In genomic region chr2:237427807-237428506, GRCh38 we compare ENCODE assay signal across 10 cellular contexts. TPM values are rescaled to one million over a fixed set of nuclear protein-coding genes. Genes with fewer than 3 reads are reported as not detected.
A peak's percentile ranks its signal among the peaks of the same experiment; 100 is the strongest.
DNase-seq lines count a peak whose midpoint lies in the region; ATAC-seq, FAIRE-seq and TF ChIP-seq lines count a peak whose summit lies in the region.
"Had no signal": no experiment of that assay in that cellular context is flagged by ENCODE, and none has a peak within 500 bp of the region (broad histone marks: within the 10 kb centered on the region; RNA-seq: fewer than 3 reads in every experiment).

No MANE protein-coding gene starts in this region.

- H3K9ac ChIP-seq in GM12878 (ENCODE audit: control insufficient read depth, insufficient read depth, low read length) = no peak overlapping the region

- DNase-seq in activated CD4-positive, alpha-beta T cell treated with anti-CD3 and anti-CD28 coated beads, Interleukin-2, amount 50 U/mL, for 1 hour = peak; percentile 38
- peak; percentile 35 for DNase-seq in GM12878 (ENCODE audit: low read depth, low spot score)
- peak; percentile 65 for DNase-seq in stimulated activated CD8-positive, alpha-beta memory T cell treated with anti-CD3 and anti-CD28 coated beads, Interleukin-4, amount 100 ng/mL, for 24 hours (ENCODE audit: low read depth)
- no peak for DNase-seq in nucleus accumbens (lab: John Stamatoyannopoulos, UW)
- no peak for DNase-seq in occipital lobe (lab: John Stamatoyannopoulos, UW)
- no peak for DNase-seq in NCI-H2029 (lab: John Stamatoyannopoulos, UW)
- DNase-seq: trophoblast cell had no signal

- no peak for TF ChIP-seq CTCF in GM12878 (IDR thresholded peaks at IDR 0.05 in 2 of 3, conservative IDR thresholded peaks at IDR 0.05 in 1 of 3; ENCODE audit: control insufficient read depth in 2 of 3, extremely low read depth in 1 of 3, insufficient read depth in 1 of 3, low read depth in 3 of 3, low read length in 3 of 3)

- no peaks in the 10 kb centered on the region for H3K79me2 ChIP-seq in GM12878 (ENCODE audit: control insufficient read depth, insufficient read depth, low read length)

- CTCF ChIA-PET in GM12878 (lab: Yijun Ruan, JAX) = interaction anchor here (1.3 kb wide), 1 partner anchor 48 kb away, joined by 3 read pairs; no protein-coding TSS in a partner anchor

- H3K4me1 ChIP-seq in GM12878 (ENCODE audit: control insufficient read depth, insufficient read depth, low read length) = peaks cover 16% of the 10 kb centered on the region

- intact Hi-C loops in GM12878 (cut with micrococcal nuclease; ENCODE audit: unreplicated experiment) = no loop called here

- no peak for FAIRE-seq in GM12878 (lab: Jason Lieb, UNC)

- TF ChIP-seq POLR2A in GM12878 (IDR thresholded peaks at IDR 0.05; ENCODE audit: low read depth, low read length) = no peak

- H2AFZ ChIP-seq in GM12878 (ENCODE audit: control insufficient read depth, low read depth, low read length) = no peak overlapping the region

- in situ Hi-C loops in GM12878 (cut with MboI) = no loop called here

- POLR2A ChIA-PET in GM12878 (lab: Charles Lee) = no interaction called here

- no peak overlapping the region for H3K27ac ChIP-seq in GM12878 (ENCODE audit: control insufficient read depth, insufficient read depth)
- H3K27ac ChIP-seq: neutrophil had no signal

- H3K9me3 ChIP-seq in GM12878 (replicated peaks; ENCODE audit: control insufficient read depth, insufficient read depth, low read length) = no peaks in the 10 kb centered on the region
- H3K9me3 ChIP-seq: neutrophil had no signal

- peaks cover 0 to 2% of the 10 kb centered on the region in 2 experiments; a peak in 2 of 4 replicates for H3K27me3 ChIP-seq in GM12878 (replicated peaks in 1 of 2; ENCODE audit: control insufficient read depth in 2 of 2, insufficient read depth in 2 of 2, low read length in 1 of 2)

- TF ChIP-seq RAD21 in GM12878 (IDR thresholded peaks at IDR 0.05; ENCODE audit: insufficient read depth, low read depth, low read length) = no peak

- H3K4me2 ChIP-seq in GM12878 (ENCODE audit: control insufficient read depth, insufficient read depth) = peak overlapping the region; percentile 48

- TF ChIP-seq EP300 in GM12878 (IDR thresholded peaks at IDR 0.05; ENCODE audit: borderline replicate concordance in 1 of 2, control insufficient read depth in 1 of 2, low read depth in 2 of 2, low read length in 2 of 2) = no peak

- no TSS peak for BruUV-seq in GM12878 (replicated peaks; lab: Mats Ljungman, UMichigan)

- SMC1A ChIA-PET in GM12878 (lab: Charles Lee; ENCODE audit: uncharacterized antibody, unreplicated experiment) = interaction anchor here (1.2 kb wide), 1 partner anchor 274 kb away, joined by 3 read pairs; no protein-coding TSS in a partner anchor

- no peaks in the 10 kb centered on the region for H4K20me1 ChIP-seq in GM12878 (ENCODE audit: control insufficient read depth, insufficient read depth)

- WGBS in GM12878 (ENCODE audit: insufficient coverage, insufficient replicate concordance, low lambda C conversion rate, missing lambda C conversion rate) = 17% methylated on average over 5 of the region's 5 CpGs

- H3K4me3 ChIP-seq in GM12878 = no peak overlapping the region

- ATAC-seq in GM21526 (IDR thresholded peaks at IDR 0.05; ENCODE audit: low FRiP score, unreplicated experiment) (peak; percentile 54), GM12878 (no peak; the same call in 2 of the 3 replicates), GM18870 (IDR thresholded peaks at IDR 0.05; ENCODE audit: unreplicated experiment) (no peak)

- RAD21 ChIA-PET in GM12878 (lab: Charles Lee; ENCODE audit: unreplicated experiment) = no interaction called here

- no peaks in the 10 kb centered on the region for H3K36me3 ChIP-seq in GM12878 (ENCODE audit: control insufficient read depth in 2 of 2, insufficient read depth in 2 of 2, low read length in 1 of 2)
- H3K36me3 ChIP-seq: neutrophil had no signal

TF ChIP-seq in GM12878, 131 proteins besides CTCF, POLR2A, EP300 and RAD21 (continues in another document):
- TF ChIP-seq SREBF2 (IDR thresholded peaks at IDR 0.05; ENCODE audit: low read length) (no peak), POU2F2 (IDR thresholded peaks at IDR 0.05; ENCODE audit: borderline replicate concordance, low read depth, low read length) (no peak), MTA3 (IDR thresholded peaks at IDR 0.05; ENCODE audit: borderline replicate concordance, low read length) (no peak), ZNF274 (IDR thresholded peaks at IDR 0.05; ENCODE audit: insufficient read depth, insufficient read length) (no peak), MEF2A (IDR thresholded peaks at IDR 0.05; ENCODE audit: insufficient read depth, low read depth, low read length) (no peak), MLLT1 (IDR thresholded peaks at IDR 0.05) (no peak), BCLAF1 (IDR thresholded peaks at IDR 0.05) (no peak), CBFB (IDR thresholded peaks at IDR 0.05; ENCODE audit: low read depth) (no peak)

RNA-seq across cellular contexts. Expression of gene COL6A3, which starts 14.0 kb away (rescaled TPM):
- 0.07 and 0.48 TPM in 2 replicates for total RNA-seq in GM12878 (2013; cell fraction: nucleolus; rRNA removed)
- total RNA-seq in GM12878 (2014; rRNA removed) = not detected in 2 replicates
- total RNA-seq in GM12878 (2014; rRNA removed; fragmentation: Illumina TruSeq; extraction: Trizol) = 0.05 TPM in 1 of 2 replicates, not detected in the other
- total RNA-seq in GM12878 (2021) = 0.43 and 0.51 TPM in 2 replicates
- not detected for polyA plus RNA-seq in GM12878 (2011; ENCODE audit: low read depth)
- 0.01 TPM in 1 of 2 replicates, not detected in the other for polyA plus RNA-seq in GM12878 (2011; rRNA removed)
- under 0.01 TPM in 1 of 2 replicates, not detected in the other for polyA plus RNA-seq in GM12878 (2011; cell fraction: cytosol; rRNA removed)
- polyA plus RNA-seq in GM12878 (2011; cell fraction: nucleus; rRNA removed) = 0.03 TPM in 2 replicates
- 0.04 TPM in 1 of 2 replicates, not detected in the other for polyA plus RNA-seq in GM12878 (2012)
- 0.01 and 0.14 TPM in 2 replicates for polyA plus RNA-seq in GM12878 (2014; fragmentation: Illumina TruSeq; extraction: Trizol)
- not detected for polyA plus RNA-seq in GM12878 (2014; fragmentation: Nextera tagmentation; extraction: Ambion mirVana)
- polyA plus RNA-seq in GM12878 (2014; rRNA removed) = 0.01 and 0.03 TPM in 2 replicates
- under 1 TPM; 0.16 to 0.19 TPM for polyA plus RNA-seq in GM12878 (2016; fragmentation: Nextera tagmentation; extraction: Ambion mirVana)
- polyA minus RNA-seq in GM12878 (2011; rRNA and poly(A)+ RNA removed) = not detected in 2 replicates
- not detected in 2 replicates for polyA minus RNA-seq in GM12878 (2011; cell fraction: cytosol; rRNA and poly(A)+ RNA removed)
- 0.60 TPM in 1 of 2 replicates, not detected in the other for polyA minus RNA-seq in GM12878 (2011; cell fraction: nucleus; rRNA and poly(A)+ RNA removed)
- total RNA-seq in occipital lobe = 23.9 TPM

RNA-seq across cellular contexts. Expression of gene MLPH, which starts 59.1 kb away (rescaled TPM):
- not detected in 2 replicates for total RNA-seq in GM12878 (2013; cell fraction: nucleolus; rRNA removed)
- total RNA-seq in GM12878 (2014; rRNA removed) = not detected in 2 replicates
- total RNA-seq in GM12878 (2014; rRNA removed; fragmentation: Illumina TruSeq; extraction: Trizol) = not detected in 2 replicates
- 0.40 and 0.85 TPM in 2 replicates for total RNA-seq in GM12878 (2021)
- polyA plus RNA-seq in GM12878 (2011; ENCODE audit: low read depth) = not detected
- 0.09 and 0.16 TPM in 2 replicates for polyA plus RNA-seq in GM12878 (2011; rRNA removed)
- polyA plus RNA-seq in GM12878 (2011; cell fraction: cytosol; rRNA removed) = 0.10 TPM in 1 of 2 replicates, not detected in the other
- polyA plus RNA-seq in GM12878 (2011; cell fraction: nucleus; rRNA removed) = 0.13 and 0.22 TPM in 2 replicates
- not detected in 2 replicates for polyA plus RNA-seq in GM12878 (2012)
- not detected in 2 replicates for polyA plus RNA-seq in GM12878 (2014; fragmentation: Illumina TruSeq; extraction: Trizol)
- polyA plus RNA-seq in GM12878 (2014; fragmentation: Nextera tagmentation; extraction: Ambion mirVana) = not detected
- not detected in 2 replicates for polyA plus RNA-seq in GM12878 (2014; rRNA removed)
- polyA plus RNA-seq in GM12878 (2016; fragmentation: Nextera tagmentation; extraction: Ambion mirVana) = not detected
- polyA minus RNA-seq in GM12878 (2011; rRNA and poly(A)+ RNA removed) = 0.82 and 0.95 TPM in 2 replicates
- polyA minus RNA-seq in GM12878 (2011; cell fraction: cytosol; rRNA and poly(A)+ RNA removed) = not detected in 2 replicates
- 0.19 and 0.24 TPM in 2 replicates for polyA minus RNA-seq in GM12878 (2011; cell fraction: nucleus; rRNA and poly(A)+ RNA removed)
- total RNA-seq in occipital lobe = 0.94 TPM

Comparison
In these comparisons a context has a peak if more than half of its experiments do, and no peak if none do; other contexts are left out.
1. DNase-seq: peak in activated CD4-positive, alpha-beta T cell treated with anti-CD3 and anti-CD28 coated beads, Interleukin-2, amount 50 U/mL, for 1 hour (single experiment), GM12878 (single experiment) and stimulated activated CD8-positive, alpha-beta memory T cell treated with anti-CD3 and anti-CD28 coated beads, Interleukin-4, amount 100 ng/mL, for 24 hours (single experiment); none in nucleus accumbens (0 of 56), occipital lobe (single experiment) and NCI-H2029 (single experiment).
2. RNA of gene COL6A3, which starts 14.0 kb away (total RNA-seq): 23.9 TPM in occipital lobe (single experiment); 0.05 to 0.51 TPM in GM12878; every median in the first group is over 10 times any median in the second.